13 cellular contexts compared by ENCODE assay signal in the genomic region with DNA sequence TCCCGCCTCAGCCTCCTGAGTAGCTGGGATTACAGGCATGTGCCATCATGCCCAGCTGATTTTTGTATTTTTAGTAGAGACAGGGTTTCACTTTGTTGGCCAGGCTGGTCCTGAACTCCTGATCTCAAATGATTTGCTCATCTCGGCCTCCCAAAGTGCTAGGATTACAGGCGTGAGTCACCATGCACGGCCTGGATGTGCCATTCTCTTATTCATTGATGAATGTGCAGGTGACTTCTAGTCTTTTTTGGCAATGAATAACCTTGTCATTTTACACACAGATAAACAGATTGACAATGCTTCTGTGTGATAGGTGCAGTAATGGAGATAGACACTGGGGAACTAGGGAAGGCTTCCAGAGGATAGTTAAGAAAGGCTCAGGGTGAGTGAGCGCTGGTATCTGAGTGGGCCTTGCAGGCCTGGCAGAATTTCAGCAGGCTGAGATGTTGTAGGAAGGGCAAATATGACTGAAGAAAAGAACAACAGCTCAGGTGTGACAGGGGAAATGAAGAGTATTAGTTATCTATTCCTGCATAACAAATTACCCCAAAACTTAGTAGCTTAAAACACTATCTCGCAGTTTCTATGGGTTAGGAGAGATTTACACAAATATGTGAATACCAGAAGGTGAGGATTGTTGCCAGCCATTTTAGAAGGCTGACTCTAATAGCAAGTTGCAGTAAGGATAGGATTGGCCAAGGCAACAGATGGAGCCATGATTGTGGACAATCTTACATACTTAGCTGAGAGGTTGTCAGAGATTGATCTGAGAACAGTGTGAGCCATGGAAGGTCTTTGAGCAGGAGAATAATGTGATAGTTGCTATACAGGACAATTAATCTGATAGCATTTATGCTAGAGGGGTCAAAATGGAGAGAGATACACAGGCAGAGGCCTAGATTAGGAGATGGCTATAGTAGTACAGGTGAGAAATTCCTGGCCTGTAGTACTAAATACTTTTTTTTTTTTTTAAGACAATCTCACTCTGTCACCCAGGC. TPM values are rescaled to one million over a fixed set of nuclear protein-coding genes. Genes with fewer than 3 reads are reported as not detected.
DNase-seq lines count a peak whose midpoint lies in the region; ATAC-seq lines count a peak whose summit lies in the region.
"Had no signal": no experiment of that assay in that cellular context is flagged by ENCODE, and none has a peak within 500 bp of the region (broad histone marks: within the 10 kb centered on the region; RNA-seq: fewer than 3 reads in every experiment).

No MANE protein-coding gene starts in this region.

- ATAC-seq in activated T-cell treated with anti-CD3 and anti-CD28 coated beads, Interleukin-2, amount 50 U/mL, for 4 hours: no peak
- ATAC-seq: left cardiac atrium had no signal

- no peak overlapping the region for H3K4me3 Mint-ChIP-seq in activated T-cell treated with anti-CD3 and anti-CD28 coated beads, Interleukin-2, amount 50 U/mL, for 24 hours
- H3K4me3 Mint-ChIP-seq in activated T-cell treated with anti-CD3 and anti-CD28 coated beads, Interleukin-2, amount 50 U/mL, for 4 hours: no peak overlapping the region
- no peak overlapping the region for H3K4me3 Mint-ChIP-seq in dendritic cell treated with granulocyte-macrophage colony-stimulating factor and Interleukin-4, amounts not matched to agents 40 ng/mL and 50 ng/mL, for 4 days

- no peak for DNase-seq in activated T-cell treated with anti-CD3 and anti-CD28 coated beads, Interleukin-2, amount 50 U/mL, for 24 hours
- no peak for DNase-seq in activated T-cell treated with anti-CD3 and anti-CD28 coated beads, Interleukin-2, amount 50 U/mL, for 4 hours
- DNase-seq in M059J (ENCODE audit: low read depth) (peak; percentile 63), renal cortical epithelial cell (ENCODE audit: low read depth) (peak; percentile 79), SW 1271 (lab: John Stamatoyannopoulos, UW) (no peak), occipital lobe (lab: John Stamatoyannopoulos, UW) (no peak), retina (no peak)
- DNase-seq: activated CD8-positive, alpha-beta memory T cell treated with anti-CD3 and anti-CD28 coated beads, Interleukin-2, amount 50 U/mL, for 48 hours; anterior cingulate cortex; cortex of kidney; left cardiac atrium; SJCRH30 had no signal

- H3K9me3 Mint-ChIP-seq in activated T-cell treated with anti-CD3 and anti-CD28 coated beads, Interleukin-2, amount 50 U/mL, for 24 hours: peaks cover 4% of the 10 kb centered on the region
- no peaks in the 10 kb centered on the region for H3K9me3 Mint-ChIP-seq in activated T-cell treated with anti-CD3 and anti-CD28 coated beads, Interleukin-2, amount 50 U/mL, for 4 hours
- H3K9me3 Mint-ChIP-seq in dendritic cell treated with granulocyte-macrophage colony-stimulating factor and Interleukin-4, amounts not matched to agents 40 ng/mL and 50 ng/mL, for 4 days: no peaks in the 10 kb centered on the region

- H3K27me3 Mint-ChIP-seq in activated T-cell treated with anti-CD3 and anti-CD28 coated beads, Interleukin-2, amount 50 U/mL, for 24 hours: no peaks in the 10 kb centered on the region
- H3K27me3 Mint-ChIP-seq in activated T-cell treated with anti-CD3 and anti-CD28 coated beads, Interleukin-2, amount 50 U/mL, for 4 hours (ENCODE audit: low read depth): no peaks in the 10 kb centered on the region
- H3K27me3 Mint-ChIP-seq in dendritic cell treated with granulocyte-macrophage colony-stimulating factor and Interleukin-4, amounts not matched to agents 40 ng/mL and 50 ng/mL, for 4 days: no peaks in the 10 kb centered on the region

- peaks cover 18% of the 10 kb centered on the region for H3K36me3 Mint-ChIP-seq in activated T-cell treated with anti-CD3 and anti-CD28 coated beads, Interleukin-2, amount 50 U/mL, for 24 hours (ENCODE audit: low read depth)
- peaks cover 9% of the 10 kb centered on the region for H3K36me3 Mint-ChIP-seq in activated T-cell treated with anti-CD3 and anti-CD28 coated beads, Interleukin-2, amount 50 U/mL, for 4 hours (ENCODE audit: insufficient read depth)
- H3K36me3 Mint-ChIP-seq in dendritic cell treated with granulocyte-macrophage colony-stimulating factor and Interleukin-4, amounts not matched to agents 40 ng/mL and 50 ng/mL, for 4 days (ENCODE audit: low read depth): peaks cover 60% of the 10 kb centered on the region

- peak overlapping the region; percentile 61 for H3K27ac Mint-ChIP-seq in activated T-cell treated with anti-CD3 and anti-CD28 coated beads, Interleukin-2, amount 50 U/mL, for 24 hours
- peak overlapping the region; percentile 85 for H3K27ac Mint-ChIP-seq in dendritic cell treated with granulocyte-macrophage colony-stimulating factor and Interleukin-4, amounts not matched to agents 40 ng/mL and 50 ng/mL, for 4 days

- peaks cover 74% of the 10 kb centered on the region for H3K4me1 Mint-ChIP-seq in activated T-cell treated with anti-CD3 and anti-CD28 coated beads, Interleukin-2, amount 50 U/mL, for 24 hours (ENCODE audit: low read depth)
- H3K4me1 Mint-ChIP-seq in activated T-cell treated with anti-CD3 and anti-CD28 coated beads, Interleukin-2, amount 50 U/mL, for 4 hours (ENCODE audit: low read depth): peaks cover 60% of the 10 kb centered on the region
- H3K4me1 Mint-ChIP-seq in dendritic cell treated with granulocyte-macrophage colony-stimulating factor and Interleukin-4, amounts not matched to agents 40 ng/mL and 50 ng/mL, for 4 days (ENCODE audit: low read depth): peaks cover 99% of the 10 kb centered on the region

- intact Hi-C loops in dendritic cell treated with granulocyte-macrophage colony-stimulating factor and Interleukin-4, amounts not matched to agents 40 ng/mL and 50 ng/mL, for 4 days (cut with micrococcal nuclease): no loop called here

RNA-seq across cellular contexts. Expression of a gene that starts 23.5 kb away (rescaled TPM):
- 10 to 100 TPM; 15.4 to 17.4 (median 16.9) TPM for total RNA-seq in activated T-cell treated with anti-CD3 and anti-CD28 coated beads, Interleukin-2, amount 50 U/mL, for 4 hours
- total RNA-seq in M059J (2014; rRNA removed; shearing (Covaris generic)): 12.5 and 22.7 TPM in 2 replicates
- 6.8 and 14.3 TPM in 2 replicates for total RNA-seq in renal cortical epithelial cell
- 2.2 TPM for total RNA-seq in occipital lobe

Comparison
In these comparisons a context has a peak if more than half of its experiments do, and no peak if none do; other contexts are left out.
1. DNase-seq: peak in M059J (single experiment) and renal cortical epithelial cell (single experiment); none in activated T-cell treated with anti-CD3 and anti-CD28 coated beads, Interleukin-2, amount 50 U/mL, for 24 hours (single experiment), activated T-cell treated with anti-CD3 and anti-CD28 coated beads, Interleukin-2, amount 50 U/mL, for 4 hours (single experiment), SW 1271 (0 of 2), occipital lobe (single experiment) and retina (single experiment).